ENCODE assay signal across 15 cellular contexts in the genomic region with DNA sequence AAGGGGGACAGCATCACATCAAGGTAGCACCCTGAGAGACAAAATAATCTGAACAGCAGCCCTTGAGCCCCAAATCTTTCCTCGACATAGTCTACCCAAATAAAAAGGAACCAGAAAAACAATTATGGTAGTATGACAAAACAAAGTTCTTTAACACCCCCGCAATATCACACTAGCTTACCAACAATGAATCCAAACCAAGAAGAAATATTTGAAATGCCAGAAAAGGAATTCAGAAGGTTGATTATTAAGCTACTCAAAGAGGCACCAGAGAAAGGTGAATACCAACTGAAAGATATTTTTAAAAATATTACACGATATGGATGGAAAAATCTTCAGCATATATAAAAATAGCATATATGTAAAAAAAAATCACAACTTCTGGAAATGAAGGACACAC.
DNase-seq lines count a peak whose midpoint lies in the region; ATAC-seq and TF ChIP-seq lines count a peak whose summit lies in the region.
"Had no signal": no experiment of that assay in that cellular context is flagged by ENCODE, and none has a peak within 500 bp of the region (broad histone marks: within the 10 kb centered on the region; RNA-seq: fewer than 3 reads in every experiment).

No MANE protein-coding gene starts in this region.

- H3K36me3 ChIP-seq in mammary epithelial cell (ENCODE audit: insufficient read depth, low read length) = no peaks in the 10 kb centered on the region
- H3K36me3 ChIP-seq in Panc1 (ENCODE audit: control insufficient read depth, insufficient read depth, low read length) = no peaks in the 10 kb centered on the region

- CTCF ChIA-PET in MCF 10A (lab: Yijun Ruan, JAX) = interaction anchor here (1.4 kb wide), 1 partner anchor 82 kb away, joined by 3 read pairs; no protein-coding TSS in a partner anchor
- CTCF ChIA-PET in mammary epithelial cell (lab: Charles Lee; ENCODE audit: low non-redundant PET) = no interaction called here
- CTCF ChIA-PET in Panc1 (lab: Charles Lee) = no interaction called here

- no peaks in the 10 kb centered on the region for H3K79me2 ChIP-seq in mammary epithelial cell (ENCODE audit: insufficient read depth, low read length)

- POLR2A ChIA-PET in MCF 10A (lab: Yijun Ruan, JAX) = interaction anchor here (0.7 kb wide), 1 partner anchor 231 kb away, joined by 3 read pairs; no protein-coding TSS in a partner anchor
- POLR2A ChIA-PET in Panc1 (lab: Charles Lee) = no interaction called here

- no peak overlapping the region for H3K4me3 ChIP-seq in mammary epithelial cell (replicated peaks in 1 of 3; ENCODE audit: insufficient read depth in 1 of 3, low read depth in 2 of 3, low read length in 3 of 3)
- H3K4me3 ChIP-seq in Panc1 (ENCODE audit: low read depth in 2 of 2, low read length in 2 of 2) = no peak overlapping the region
- H3K4me3 ChIP-seq: GM12878, GM23338 had no signal

- H4K20me1 ChIP-seq in mammary epithelial cell (ENCODE audit: insufficient read depth, low read length) = no peaks in the 10 kb centered on the region

- no peaks in the 10 kb centered on the region for H3K4me1 ChIP-seq in mammary epithelial cell (ENCODE audit: insufficient read depth, low read length)
- no peaks in the 10 kb centered on the region; the same call in 1 of the 2 replicates for H3K4me1 ChIP-seq in Panc1 (ENCODE audit: control insufficient read depth, insufficient read depth, low read length)

- H3K27ac ChIP-seq in mammary epithelial cell (ENCODE audit: insufficient read depth, low read depth, low read length) (no peak overlapping the region), Panc1 (ENCODE audit: low read length) (peak overlapping the region; percentile 20; the same call in 1 of the 2 replicates)
- H3K27ac ChIP-seq: 22Rv1 had no signal

- H3K9ac ChIP-seq in mammary epithelial cell (ENCODE audit: insufficient read depth, low read length) = no peak overlapping the region

- no peaks in the 10 kb centered on the region for H3K9me3 ChIP-seq in mammary epithelial cell (replicated peaks; ENCODE audit: insufficient read depth, low read length)
- no peaks in the 10 kb centered on the region for H3K9me3 ChIP-seq in Panc1 (ENCODE audit: control insufficient read depth, insufficient read depth, low read depth, low read length)

- peak overlapping the region; percentile 90 for H3K27ac Mint-ChIP-seq in MCF 10A (ENCODE audit: low read depth, unreplicated experiment)
- H3K27ac Mint-ChIP-seq: CD4-positive, alpha-beta memory T cell had no signal

- peaks cover 12% of the 10 kb centered on the region for H3K4me1 Mint-ChIP-seq in MCF 10A (ENCODE audit: insufficient read depth, unreplicated experiment)
- H3K4me1 Mint-ChIP-seq: CD4-positive, alpha-beta memory T cell had no signal

- no peak overlapping the region for H2AFZ ChIP-seq in mammary epithelial cell (ENCODE audit: low read depth, low read length)
- H2AFZ ChIP-seq: GM23338 had no signal

- ATAC-seq in Panc1 = no peak
- no peak for ATAC-seq in GM19035 (IDR thresholded peaks at IDR 0.05; ENCODE audit: unreplicated experiment)
- ATAC-seq: GM12878, GM23338 had no signal

- no peak for DNase-seq in MCF 10A (ENCODE audit: unreplicated experiment)
- no peak for DNase-seq in mammary epithelial cell
- no peak for DNase-seq in Panc1 (ENCODE audit: low read depth, low spot score)
- peak; percentile 29 for DNase-seq in kidney tubule cell (ENCODE audit: low spot score)
- no peak for DNase-seq in NCI-H187 (lab: John Stamatoyannopoulos, UW)
- no peak for DNase-seq in NCI-H1092 treated with DMSO at 0.1 percent for 48 hours (lab: John Stamatoyannopoulos, UW)
- DNase-seq in NCI-H82 (lab: John Stamatoyannopoulos, UW) = no peak
- DNase-seq: C1 segment of cervical spinal cord; CD4-positive, alpha-beta memory T cell; DND-41; H9 had no signal

- intact Hi-C loops in MCF 10A (cut with micrococcal nuclease) (no loop called here), mammary epithelial cell (cut with micrococcal nuclease) (no loop called here), Panc1 (cut with micrococcal nuclease; ENCODE audit: unreplicated experiment) (no loop called here)

- in situ Hi-C loops in mammary epithelial cell (cut with MboI; ENCODE audit: low sequenced_read_pairs in 2 of 2) (no loop called here), Panc1 (cut with HindIII; ENCODE audit: low pct_unique_long_range_greater_than_20kb, low sequenced_read_pairs) (no loop called here)

- peaks cover 15% of the 10 kb centered on the region for H3K9me3 Mint-ChIP-seq in MCF 10A (ENCODE audit: unreplicated experiment)

- no peaks in the 10 kb centered on the region for H3K27me3 Mint-ChIP-seq in MCF 10A (ENCODE audit: insufficient read depth, unreplicated experiment)
- H3K27me3 Mint-ChIP-seq: CD4-positive, alpha-beta memory T cell had no signal

- TF ChIP-seq CTCF in MCF 10A (IDR thresholded peaks at IDR 0.05; ENCODE audit: unreplicated experiment) = no peak
- TF ChIP-seq CTCF in mammary epithelial cell (conservative IDR thresholded peaks at IDR 0.05 in 1 of 2, IDR thresholded peaks at IDR 0.05 in 1 of 2; ENCODE audit: extremely low read depth in 1 of 2, insufficient read depth in 1 of 2, low read depth in 1 of 2, low read length in 2 of 2) = no peak
- no peak for TF ChIP-seq CTCF in Panc1 (IDR thresholded peaks at IDR 0.05)

- H3K36me3 Mint-ChIP-seq in MCF 10A (ENCODE audit: insufficient read depth, unreplicated experiment) = no peaks in the 10 kb centered on the region
- H3K36me3 Mint-ChIP-seq: CD4-positive, alpha-beta memory T cell had no signal

- WGBS in mammary epithelial cell (ENCODE audit: low coverage, missing lambda C conversion rate) = 100% methylated on average over 2 of the region's 3 CpGs

- no peak overlapping the region for H3K4me2 ChIP-seq in mammary epithelial cell (ENCODE audit: insufficient read depth, low read depth, low read length)
- H3K4me2 ChIP-seq: GM23338 had no signal

- H3K4me3 Mint-ChIP-seq in MCF 10A (ENCODE audit: unreplicated experiment) = no peak overlapping the region
- H3K4me3 Mint-ChIP-seq: CD4-positive, alpha-beta memory T cell; GM23338; H9 had no signal

- BruUV-seq in MCF 10A (replicated peaks; lab: Mats Ljungman, UMichigan) = no TSS peak
- BruUV-seq in mammary epithelial cell (replicated peaks; lab: Mats Ljungman, UMichigan) = no TSS peak
- BruUV-seq in Panc1 (replicated peaks; lab: Mats Ljungman, UMichigan) = no TSS peak

- H3K27me3 ChIP-seq in mammary epithelial cell (ENCODE audit: insufficient read depth, low read length) (no peaks in the 10 kb centered on the region), Panc1 (ENCODE audit: control insufficient read depth, insufficient read depth, low read length) (no peaks in the 10 kb centered on the region)

- dilution Hi-C loops in mammary epithelial cell (cut with HindIII; ENCODE audit: low sequenced_read_pairs) = no loop called here
